In genomic region chr4:48340905-48341775, GRCh38 we compare ENCODE assay signal across 1 cellular context.
A peak's percentile ranks its signal among the peaks of the same experiment; 100 is the strongest.
TF ChIP-seq lines count a peak whose summit lies in the region.

TSS of gene SLAIN2 (plus strand) at chr4:48341529. CDS start at chr4:48341740, 211 bp downstream.

TF ChIP-seq in K562, 482 proteins besides CTCF, POLR2A, EP300 and RAD21 (continued from another document and continues in another):
- no peak for TF ChIP-seq RBM25 (IDR thresholded peaks at IDR 0.05; ENCODE audit: low read depth, low read length, severe bottlenecking)
- TF ChIP-seq CAMTA2 (CRISPR knock-in tag; conservative IDR thresholded peaks at IDR 0.05): 0 out of 2 replicates have a peak, but pooled peaks have one; percentile 60
- no peak for TF ChIP-seq SLC30A9 (CRISPR knock-in tag; IDR thresholded peaks at IDR 0.05)
- no peak for TF ChIP-seq ZNF282 (CRISPR knock-in tag; IDR thresholded peaks at IDR 0.05)
- TF ChIP-seq GMEB1 (CRISPR knock-in tag; IDR thresholded peaks at IDR 0.05): peak; percentile 87
- no peak for TF ChIP-seq ZNF707 (CRISPR knock-in tag; conservative IDR thresholded peaks at IDR 0.05)
- no peak for TF ChIP-seq ERF (CRISPR knock-in tag; IDR thresholded peaks at IDR 0.05)
- TF ChIP-seq ATF4 (CRISPR knock-in tag; IDR thresholded peaks at IDR 0.05): no peak; the same call in 1 of the 2 replicates
- TF ChIP-seq TAF7 (tag; IDR thresholded peaks at IDR 0.05): no peak
- TF ChIP-seq AFF1 (IDR thresholded peaks at IDR 0.05; ENCODE audit: low read depth in 1 of 2, partially characterized antibody in 2 of 2): peak in 1 of 2 experiments; percentile 43
- TF ChIP-seq HBP1 (CRISPR knock-in tag; IDR thresholded peaks at IDR 0.05): no peak
- TF ChIP-seq NR2C1 (IDR thresholded peaks at IDR 0.05): peak; percentile 73; the same call in 1 of the 2 replicates
- peak; percentile 67 for TF ChIP-seq NR2C1 (tag; IDR thresholded peaks at IDR 0.05)
- no peak for TF ChIP-seq NFATC3 (IDR thresholded peaks at IDR 0.05)
- TF ChIP-seq THRA (IDR thresholded peaks at IDR 0.05): no peak
- TF ChIP-seq ETV1 (tag; conservative IDR thresholded peaks at IDR 0.05; ENCODE audit: low read depth): peak; percentile 79
- TF ChIP-seq HDAC2 (IDR thresholded peaks at IDR 0.05): 0 out of 2 replicates have a peak, but pooled peaks have one; percentile 65
- 0 out of 2 replicates have a peak, but pooled peaks have one; percentile 5 for TF ChIP-seq E2F1 (CRISPR knock-in tag; IDR thresholded peaks at IDR 0.05)
- TF ChIP-seq MAFK (IDR thresholded peaks at IDR 0.05; ENCODE audit: low read length): no peak
- TF ChIP-seq SP1 (CRISPR knock-in tag; IDR thresholded peaks at IDR 0.05): peak; percentile 76
- no peak for TF ChIP-seq ZNF655 (CRISPR knock-in tag; IDR thresholded peaks at IDR 0.05)
- TF ChIP-seq ZNF699 (CRISPR knock-in tag; IDR thresholded peaks at IDR 0.05; ENCODE audit: insufficient replicate concordance): no peak
- TF ChIP-seq UBTF (IDR thresholded peaks at IDR 0.05; ENCODE audit: borderline replicate concordance in 1 of 2, low read depth in 2 of 2, low read length in 2 of 2): peak in 1 of 2 experiments; percentile 19; a peak in 2 of 4 replicates
- TF ChIP-seq ZFP1 (CRISPR knock-in tag; IDR thresholded peaks at IDR 0.05): no peak
- TF ChIP-seq CEBPG (CRISPR knock-in tag; IDR thresholded peaks at IDR 0.05): no peak
- TF ChIP-seq CEBPG (tag; conservative IDR thresholded peaks at IDR 0.05 in 1 of 2, IDR thresholded peaks at IDR 0.05 in 1 of 2): no peak
- no peak for TF ChIP-seq U2AF2 (optimal IDR thresholded peaks at IDR 0.05; ENCODE audit: low read depth, low read length)
- TF ChIP-seq TAF1 (IDR thresholded peaks at IDR 0.05; ENCODE audit: control insufficient read depth, extremely low read depth, insufficient read depth, low read length, severe bottlenecking): peak; percentile 71
- no peak for TF ChIP-seq SMAD2 (IDR thresholded peaks at IDR 0.05; ENCODE audit: low read depth, low read length)
- TF ChIP-seq PHB2 (IDR thresholded peaks at IDR 0.05; ENCODE audit: low read depth): no peak
- no peak for TF ChIP-seq ZNF512 (tag; IDR thresholded peaks at IDR 0.05)
- TF ChIP-seq ZNF140 (CRISPR knock-in tag; IDR thresholded peaks at IDR 0.05): no peak
- no peak for TF ChIP-seq ZBTB12 (CRISPR knock-in tag; IDR thresholded peaks at IDR 0.05)
- TF ChIP-seq LEF1 (IDR thresholded peaks at IDR 0.05): no peak; the same call in 1 of the 2 replicates
- no peak for TF ChIP-seq NUFIP1 (IDR thresholded peaks at IDR 0.05; ENCODE audit: partially characterized antibody)
- no peak for TF ChIP-seq HMG20B (CRISPR knock-in tag; IDR thresholded peaks at IDR 0.05)
- 0 out of 2 replicates have a peak, but pooled peaks have one; percentile 53 for TF ChIP-seq HEY1 (CRISPR knock-in tag; IDR thresholded peaks at IDR 0.05; ENCODE audit: borderline replicate concordance)
- TF ChIP-seq MTA3 (IDR thresholded peaks at IDR 0.05; ENCODE audit: borderline replicate concordance): peak; percentile 84
- TF ChIP-seq RBBP5 (IDR thresholded peaks at IDR 0.05; ENCODE audit: borderline replicate concordance, insufficient read depth, low read length, poor library complexity, severe bottlenecking): peak; percentile 16
- TF ChIP-seq IRF2 (CRISPR knock-in tag; IDR thresholded peaks at IDR 0.05): no peak
- no peak; a peak in 1 of 3 replicates for TF ChIP-seq CBX3 (IDR thresholded peaks at IDR 0.05; ENCODE audit: borderline replicate concordance in 1 of 2, low read length in 2 of 2)
- no peak for TF ChIP-seq SIRT6 (IDR thresholded peaks at IDR 0.05; ENCODE audit: low read depth, low read length)
- TF ChIP-seq ZNF589 (CRISPR knock-in tag; IDR thresholded peaks at IDR 0.05; ENCODE audit: low read depth): no peak
- peak; percentile 79 to 96 for TF ChIP-seq MAZ (CRISPR knock-in tag; conservative IDR thresholded peaks at IDR 0.05 in 1 of 2, IDR thresholded peaks at IDR 0.05 in 1 of 2)
- TF ChIP-seq ELF1 (tag; IDR thresholded peaks at IDR 0.05): peak; percentile 68
- TF ChIP-seq GABPA (tag; conservative IDR thresholded peaks at IDR 0.05; ENCODE audit: low read depth): peak; percentile 94
- no peak for TF ChIP-seq XRCC5 (IDR thresholded peaks at IDR 0.05; ENCODE audit: low read depth, low read length)
- no peak for TF ChIP-seq HNRNPL (IDR thresholded peaks at IDR 0.05; ENCODE audit: low read depth, low read length)
- no peak for TF ChIP-seq JUNB (CRISPR knock-in tag; conservative IDR thresholded peaks at IDR 0.05)
- no peak for TF ChIP-seq ZNF586 (CRISPR knock-in tag; conservative IDR thresholded peaks at IDR 0.05)
